ENCODE assay signal across 8 cellular contexts in the genomic region with DNA sequence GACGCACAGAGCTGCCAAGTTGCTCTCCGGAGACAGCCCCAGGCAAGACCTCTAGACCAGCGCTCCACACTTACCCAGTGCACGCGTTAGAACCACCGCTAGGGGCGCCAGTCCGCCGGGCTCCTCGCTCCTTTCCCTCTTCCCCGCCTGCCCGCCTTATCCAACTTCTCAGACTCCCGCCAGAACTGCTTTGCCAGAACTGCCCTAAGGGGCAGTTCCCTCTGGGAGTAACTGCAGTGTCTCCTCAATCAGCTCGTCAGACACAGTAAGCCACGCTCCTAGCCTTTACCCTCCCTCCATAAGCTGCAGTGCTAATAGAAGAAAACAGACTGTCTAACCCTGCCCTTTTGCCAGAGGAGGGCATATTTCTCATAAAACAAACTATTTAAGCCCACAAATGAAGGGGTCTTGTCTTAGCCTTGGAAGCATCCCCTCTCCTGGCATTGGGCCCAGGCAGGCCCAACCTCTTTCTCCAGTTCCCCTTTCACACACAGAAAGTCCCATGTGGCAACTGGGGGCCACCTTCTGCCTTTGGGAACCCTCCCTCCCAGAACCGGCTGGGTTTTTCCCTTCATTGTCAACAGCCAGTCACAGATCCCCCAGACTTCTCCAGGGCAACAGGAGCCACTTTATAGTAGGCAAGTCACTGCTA. TPM values are rescaled to one million over a fixed set of nuclear protein-coding genes. Genes with fewer than 3 reads are reported as not detected.
DNase-seq lines count a peak whose midpoint lies in the region; ATAC-seq and TF ChIP-seq lines count a peak whose summit lies in the region.

No MANE protein-coding gene starts in this region.

- peak; percentile 34 for ATAC-seq in HG02943 (IDR thresholded peaks at IDR 0.05; ENCODE audit: low read depth, unreplicated experiment)
- ATAC-seq in GM18873 (IDR thresholded peaks at IDR 0.05; ENCODE audit: low FRiP score, unreplicated experiment): no peak

- H3K4me3 ChIP-seq in cardiac fibroblast (replicated peaks in 1 of 2; ENCODE audit: low read depth in 2 of 2, low read length in 2 of 2) (no peak overlapping the region), kidney epithelial cell (ENCODE audit: low read depth, low read length) (no peak overlapping the region)

- DNase-seq in DMS79 treated with DMSO at 0.1 percent for 48 hours (lab: John Stamatoyannopoulos, UW): peak; percentile 82
- DNase-seq in NCI-H226: peak; percentile 61
- peak; percentile 61 for DNase-seq in activated CD4-positive, CD25-positive, alpha-beta regulatory T cell treated with anti-CD3 and anti-CD28 coated beads, Interleukin-2, amount 50 U/mL, for 16 hours (ENCODE audit: low read depth, low spot score)
- DNase-seq in cardiac fibroblast (ENCODE audit: low read depth in 2 of 2): peak; percentile 85 to 94
- no peak for DNase-seq in kidney epithelial cell (ENCODE audit: low read depth)
- peak; percentile 91 for DNase-seq in stimulated activated CD4-positive, alpha-beta T cell treated with anti-CD3 and anti-CD28 coated beads, Interleukin-15, amount 100 ng/mL, for 24 hours

- no peaks in the 10 kb centered on the region for H3K36me3 ChIP-seq in kidney epithelial cell (ENCODE audit: control insufficient read depth, insufficient read depth, low read length)

- no peaks in the 10 kb centered on the region for H3K27me3 ChIP-seq in kidney epithelial cell (ENCODE audit: control insufficient read depth, insufficient read depth, low read length)

- TF ChIP-seq CTCF in cardiac fibroblast (IDR thresholded peaks at IDR 0.05; ENCODE audit: low read depth, low read length) (peak; percentile 98), kidney epithelial cell (IDR thresholded peaks at IDR 0.05; ENCODE audit: insufficient read depth, low read length, poor library complexity, severe bottlenecking) (peak; percentile 98)

RNA-seq across cellular contexts. Expression of gene BMF, which starts 3.7 kb away (rescaled TPM):
- total RNA-seq in kidney epithelial cell: 37.4 and 43.4 TPM in 2 replicates

RNA-seq across cellular contexts. Expression of gene BUB1B, which starts 55.9 kb away (rescaled TPM):
- 10.5 and 16.5 TPM in 2 replicates for total RNA-seq in kidney epithelial cell
